Comparison of ENCODE assay signal across 9 cellular contexts in the genomic region with DNA sequence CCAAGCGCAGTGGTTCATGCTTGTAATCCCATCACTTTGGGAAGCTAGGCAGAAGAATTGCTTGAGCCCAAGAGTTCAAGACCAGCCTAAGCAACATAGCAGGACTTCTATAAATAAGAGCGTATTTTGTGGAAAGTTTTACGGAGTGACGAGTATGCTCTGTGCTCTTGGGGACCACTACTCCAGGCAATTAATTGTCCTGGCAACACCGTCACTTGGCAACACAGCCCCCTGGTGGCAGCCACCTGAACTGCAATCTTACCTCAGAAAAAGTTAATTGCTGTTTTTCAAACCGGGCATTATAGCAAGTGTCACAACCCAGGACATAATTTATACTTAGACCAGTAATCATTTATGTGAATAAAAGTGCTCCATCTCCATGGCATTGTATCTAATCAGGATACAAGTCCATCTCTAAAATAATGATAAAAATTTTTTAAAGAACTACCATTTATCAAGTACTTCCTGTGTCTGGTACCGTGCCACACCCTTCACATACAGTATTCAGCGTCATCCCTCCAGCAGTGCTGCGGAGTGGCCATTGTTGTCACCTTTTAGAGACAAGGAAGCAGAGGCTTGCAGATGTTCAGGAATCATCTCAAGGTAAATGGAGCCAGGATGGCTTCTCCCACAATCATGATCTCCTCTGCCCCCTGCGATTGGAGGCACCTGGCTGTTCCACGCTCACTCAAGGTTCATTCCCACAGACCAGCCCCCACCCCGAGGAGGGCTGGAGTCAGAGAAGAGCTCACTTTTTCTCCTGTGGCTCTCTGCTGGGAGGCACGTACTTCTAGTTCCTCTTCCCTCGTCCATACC. TPM values are rescaled to one million over a fixed set of nuclear protein-coding genes. Genes with fewer than 3 reads are reported as not detected.
DNase-seq lines count a peak whose midpoint lies in the region; ATAC-seq and TF ChIP-seq lines count a peak whose summit lies in the region.
"Had no signal": no experiment of that assay in that cellular context is flagged by ENCODE, and none has a peak within 500 bp of the region (broad histone marks: within the 10 kb centered on the region; RNA-seq: fewer than 3 reads in every experiment).

No MANE protein-coding gene starts in this region.

- TF ChIP-seq CTCF in DOHH2 (IDR thresholded peaks at IDR 0.05; ENCODE audit: low read depth, low read length, poor library complexity, severe bottlenecking) (peak; percentile 94), astrocyte of the spinal cord (IDR thresholded peaks at IDR 0.05; ENCODE audit: low read depth, low read length) (peak; percentile 92)

- no peaks in the 10 kb centered on the region for H3F3A ChIP-seq in DOHH2 (ENCODE audit: control insufficient read depth, insufficient read depth)

- peaks cover 1% of the 10 kb centered on the region for H3K4me1 ChIP-seq in DOHH2 (ENCODE audit: control insufficient read depth, low read length)

- in situ Hi-C loops in astrocyte of the spinal cord (cut with HindIII; ENCODE audit: low sequenced_read_pairs), result no loop called here

- peak; percentile 25 for DNase-seq in M059J (ENCODE audit: low read depth)
- DNase-seq in T-helper 2 cell, result peak; percentile 30 to 65 (median 55)
- peak; percentile 22 for DNase-seq in astrocyte of the spinal cord (ENCODE audit: low read depth, low spot score)
- peak; percentile 49 for DNase-seq in inferior parietal cortex (ENCODE audit: extremely low spot score)
- peak; percentile 82 for DNase-seq in stimulated activated CD4-positive, alpha-beta T cell treated with anti-CD3 and anti-CD28 coated beads, Interleukin-2, amount 100 ng/mL, for 24 hours
- DNase-seq in NCI-H1930 (lab: John Stamatoyannopoulos, UW), result no peak

- H3K4me3 ChIP-seq in DOHH2 (ENCODE audit: low read length) (no peak overlapping the region), astrocyte of the spinal cord (ENCODE audit: low read depth, low read length) (no peak overlapping the region)

- H3K9me2 ChIP-seq in DOHH2 (replicated peaks; ENCODE audit: control insufficient read depth, low read length), result no peaks in the 10 kb centered on the region

- no peaks in the 10 kb centered on the region for H3K79me2 ChIP-seq in DOHH2 (ENCODE audit: control insufficient read depth, low read length)

- H4K20me1 ChIP-seq in DOHH2 (ENCODE audit: control insufficient read depth, insufficient read depth, low read depth, low read length), result no peaks in the 10 kb centered on the region

- ATAC-seq in HG03378 (IDR thresholded peaks at IDR 0.05; ENCODE audit: unreplicated experiment), result no peak

- H3K27me3 ChIP-seq in DOHH2 (ENCODE audit: control insufficient read depth, low read length), result peaks cover 34% of the 10 kb centered on the region

- H3K4me2 ChIP-seq in DOHH2 (ENCODE audit: low read length), result no peak overlapping the region

- H3K27ac ChIP-seq in DOHH2 (ENCODE audit: low read depth, low read length), result no peak overlapping the region

- no peaks in the 10 kb centered on the region for H3K36me3 ChIP-seq in DOHH2 (ENCODE audit: control insufficient read depth, low read length)

- H3K9me3 ChIP-seq in DOHH2 (ENCODE audit: control insufficient read depth, insufficient read depth, low read length), result no peaks in the 10 kb centered on the region

RNA-seq across cellular contexts. Expression of gene PLA2G4D, which starts 34.5 kb away (rescaled TPM):
- 0.10 and 0.52 TPM in 2 replicates for total RNA-seq in M059J (2014; rRNA removed; shearing (Covaris generic))
- total RNA-seq: T-helper 1 cell treated with Interleukin-12 subunit alpha and Interleukin-12 subunit beta and Interleukin-4 antibody, amounts not matched to agents 30 ng/mL and 1 ng/mL, for 36 hours had no signal

RNA-seq across cellular contexts. Expression of gene PLA2G4E, which starts 39.0 kb away (rescaled TPM):
- total RNA-seq in M059J (2014; rRNA removed; shearing (Covaris generic)), result not detected in 2 replicates
- total RNA-seq: T-helper 1 cell treated with Interleukin-12 subunit alpha and Interleukin-12 subunit beta and Interleukin-4 antibody, amounts not matched to agents 30 ng/mL and 1 ng/mL, for 36 hours had no signal

Comparison
In these comparisons a context has a peak if more than half of its experiments do, and no peak if none do; other contexts are left out.
1. DNase-seq: peak in M059J (single experiment), T-helper 2 cell (5 of 5), astrocyte of the spinal cord (single experiment), inferior parietal cortex (single experiment) and stimulated activated CD4-positive, alpha-beta T cell treated with anti-CD3 and anti-CD28 coated beads, Interleukin-2, amount 100 ng/mL, for 24 hours (2 of 2); none in NCI-H1930 (0 of 2).